8 cellular contexts compared by ENCODE assay signal in the genomic region with DNA sequence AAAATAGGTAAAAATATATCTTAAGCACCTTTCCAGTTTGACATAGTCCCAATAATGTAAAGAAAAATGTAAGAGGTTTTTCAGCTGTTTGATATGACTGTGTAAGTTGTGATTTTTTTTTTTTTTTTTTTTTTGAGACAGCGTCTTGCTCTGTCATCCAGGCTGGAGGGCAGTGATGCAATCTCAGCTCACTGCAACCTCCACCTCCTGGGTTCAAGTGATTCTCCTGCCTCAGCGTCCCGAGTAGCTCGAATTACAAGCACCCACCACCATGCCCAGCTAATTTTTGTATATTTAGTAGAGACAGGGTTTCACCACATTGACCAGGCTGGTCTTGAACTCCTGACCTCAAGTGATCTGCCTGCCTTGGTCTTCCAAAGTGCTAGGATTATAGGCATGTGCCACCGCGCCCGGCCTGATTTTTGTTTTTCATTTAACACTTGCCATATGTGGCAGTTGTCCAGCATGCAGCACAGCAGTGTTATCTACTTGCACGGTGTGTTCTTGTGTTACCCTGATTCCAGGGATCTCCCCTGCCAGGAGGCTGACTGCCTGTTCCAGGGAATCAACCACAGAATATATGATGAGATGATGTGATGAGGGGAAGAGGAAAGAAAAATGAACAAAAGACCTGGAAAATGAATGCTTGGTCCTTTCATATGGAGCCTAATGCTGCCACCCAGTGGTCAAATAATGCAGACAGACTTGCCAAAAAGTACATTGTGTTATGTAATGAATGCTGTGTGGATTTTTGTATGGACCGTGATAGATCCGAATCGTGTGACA.
DNase-seq lines count a peak whose midpoint lies in the region; ATAC-seq and TF ChIP-seq lines count a peak whose summit lies in the region.

No MANE protein-coding gene starts in this region.

- H3K36me3 ChIP-seq in CD4-positive, alpha-beta memory T cell (ENCODE audit: insufficient read depth, low read length) = no peaks in the 10 kb centered on the region
- H3K36me3 ChIP-seq in brain microvascular endothelial cell (replicated peaks) (no peaks in the 10 kb centered on the region), iPS DF 6.9 (ENCODE audit: control insufficient read depth, insufficient read depth, low read length) (no peaks in the 10 kb centered on the region), spleen (no peaks in the 10 kb centered on the region)

- no peaks in the 10 kb centered on the region for H3K9me3 ChIP-seq in CD4-positive, alpha-beta memory T cell (ENCODE audit: control insufficient read depth in 1 of 2, low read length in 2 of 2)
- H3K9me3 ChIP-seq in iPS DF 6.9 (ENCODE audit: control insufficient read depth, insufficient read depth, low read length) = no peaks in the 10 kb centered on the region
- H3K9me3 ChIP-seq in spleen = no peaks in the 10 kb centered on the region

- H3K4me3 Mint-ChIP-seq in CD4-positive, alpha-beta memory T cell = peak overlapping the region in 5 of 8 donors; percentile 44 to 66 (median 54)

- H3K4me1 Mint-ChIP-seq in CD4-positive, alpha-beta memory T cell = peaks cover 21 to 35% (median 30%) of the 10 kb centered on the region in 4 donors

- peaks cover 22% of the 10 kb centered on the region for H3K4me1 ChIP-seq in CD4-positive, alpha-beta memory T cell (ENCODE audit: insufficient read depth, low read length)
- 0 out of 2 replicates have a peak, but pooled peaks cover 1% of the 10 kb centered on the region for H3K4me1 ChIP-seq in iPS DF 6.9 (ENCODE audit: control insufficient read depth, insufficient read depth, low read length)
- peaks cover 5 to 30% (median 14%) of the 10 kb centered on the region in 6 donors for H3K4me1 ChIP-seq in spleen

- no peaks in the 10 kb centered on the region for H3K27me3 ChIP-seq in CD4-positive, alpha-beta memory T cell (ENCODE audit: insufficient read depth, low read length)
- H3K27me3 ChIP-seq in brain microvascular endothelial cell (replicated peaks) (no peaks in the 10 kb centered on the region), iPS DF 6.9 (ENCODE audit: control insufficient read depth, insufficient read depth, low read length) (no peaks in the 10 kb centered on the region), spleen (replicated peaks in 1 of 7) (no peaks in the 10 kb centered on the region)

- peaks cover 0 to 1% (median 0%) of the 10 kb centered on the region in 8 donors for H3K9me3 Mint-ChIP-seq in CD4-positive, alpha-beta memory T cell

- TF ChIP-seq CTCF in brain microvascular endothelial cell (IDR thresholded peaks at IDR 0.05; ENCODE audit: low read depth, low read length, missing control alignments) (peak; percentile 73), spleen (IDR thresholded peaks at IDR 0.05 in 8 of 11, conservative IDR thresholded peaks at IDR 0.05 in 3 of 11) (peak; percentile 66 to 90 (median 83))

- in situ Hi-C loops in brain microvascular endothelial cell (cut with HindIII; ENCODE audit: low pct_ligation_motif_present, low sequenced_read_pairs) = no loop called here

- DNase-seq in CD4-positive, alpha-beta memory T cell = peak; percentile 59 to 68 (median 63)
- DNase-seq in NCI-H187 (lab: John Stamatoyannopoulos, UW) = peak; percentile 5 to 40
- peak; percentile 10 for DNase-seq in T-helper 22 cell (ENCODE audit: low read depth)
- DNase-seq in brain microvascular endothelial cell = peak; percentile 79
- peak; percentile 41 for DNase-seq in iPS DF 6.9 (ENCODE audit: low read depth, low spot score)
- DNase-seq in spleen = no peak

- ATAC-seq in GM21723 (IDR thresholded peaks at IDR 0.05; ENCODE audit: unreplicated experiment) = peak; percentile 74
- no peak for ATAC-seq in GM21526 (IDR thresholded peaks at IDR 0.05; ENCODE audit: low FRiP score, unreplicated experiment)

- CTCF ChIA-PET in CD4-positive, alpha-beta memory T cell (lab: Charles Lee; ENCODE audit: partially characterized antibody) = interaction anchor here (0.6 to 3.9 kb wide), 27 partner anchors 9 to 592 kb away, joined by 3 to 45 read pairs (median 3); no protein-coding TSS in a partner anchor

- H3K4me3 ChIP-seq in CD4-positive, alpha-beta memory T cell (ENCODE audit: low read length in 2 of 2) = no peak overlapping the region
- H3K4me3 ChIP-seq in brain microvascular endothelial cell (ENCODE audit: low read depth, low read length) = no peak overlapping the region
- no peak overlapping the region for H3K4me3 ChIP-seq in iPS DF 6.9 (ENCODE audit: low read length)
- peak overlapping the region in 2 of 8 donors; percentile 13 to 17 for H3K4me3 ChIP-seq in spleen

- no peak for TF ChIP-seq POLR2A in spleen (IDR thresholded peaks at IDR 0.05)

- H3K27me3 Mint-ChIP-seq in CD4-positive, alpha-beta memory T cell = no peaks in the 10 kb centered on the region

- intact Hi-C loops in CD4-positive, alpha-beta memory T cell (cut with micrococcal nuclease) = loop anchor here (1.0 to 10.0 kb wide), 4 partner anchors 80 to 861 kb away; no protein-coding TSS in a partner anchor
- intact Hi-C loops in spleen (cut with DNase I; ENCODE audit: low total_unique reads) = loop anchor here (5.0 kb wide), 2 partner anchors 137 to 557 kb away; no protein-coding TSS in a partner anchor

- H3K27ac Mint-ChIP-seq in CD4-positive, alpha-beta memory T cell = peak overlapping the region in 5 of 7 donors; percentile 13 to 82 (median 52)

- no peak overlapping the region for H3K27ac ChIP-seq in CD4-positive, alpha-beta memory T cell (ENCODE audit: low read depth, low read length)
- H3K27ac ChIP-seq in brain microvascular endothelial cell (no peak overlapping the region), iPS DF 6.9 (ENCODE audit: low read length) (no peak overlapping the region), spleen (no peak overlapping the region)

- H3K36me3 Mint-ChIP-seq in CD4-positive, alpha-beta memory T cell = no peaks in the 10 kb centered on the region

- WGBS in iPS DF 6.9 (ENCODE audit: insufficient coverage, insufficient read length) = no CpG with 5 or more reads among the region's 11 CpGs
- 55 to 71% (median 63%) methylated on average over 11 of the region's 11 CpGs for WGBS in spleen, 5 donors

- POLR2A ChIA-PET in CD4-positive, alpha-beta memory T cell (lab: Charles Lee; ENCODE audit: partially characterized antibody) = interaction anchor here (0.6 to 0.9 kb wide), 2 partner anchors 142 to 252 kb away, joined by 4 read pairs; a partner anchor contains a TSS
